13 cellular contexts compared by ENCODE assay signal in genomic region chr17:81700353-81701287, GRCh38. TPM values are rescaled to one million over a fixed set of nuclear protein-coding genes. Genes with fewer than 3 reads are reported as not detected.
DNase-seq lines count a peak whose midpoint lies in the region; ATAC-seq, FAIRE-seq and TF ChIP-seq lines count a peak whose summit lies in the region.
"Had no signal": no experiment of that assay in that cellular context is flagged by ENCODE, and none has a peak within 500 bp of the region (broad histone marks: within the 10 kb centered on the region; RNA-seq: fewer than 3 reads in every experiment).

No MANE protein-coding gene starts in this region.

- peaks cover 23% of the 10 kb centered on the region in 2 donors for H3K4me1 ChIP-seq in breast epithelium
- H3K4me1 ChIP-seq in NT2/D1 (ENCODE audit: insufficient read depth, insufficient read length): peaks cover 26% of the 10 kb centered on the region

- H3K4me3 ChIP-seq in breast epithelium (peak overlapping the region in 1 of 3 donors; percentile 99), NT2/D1 (ENCODE audit: insufficient read length, low read depth) (peak overlapping the region; percentile 97)

- TF ChIP-seq CTCF in MCF 10A (IDR thresholded peaks at IDR 0.05; ENCODE audit: unreplicated experiment): no peak
- TF ChIP-seq CTCF in breast epithelium (IDR thresholded peaks at IDR 0.05): no peak
- TF ChIP-seq CTCF in brain (conservative IDR thresholded peaks at IDR 0.05): no peak

- BruUV-seq in MCF 10A (replicated peaks; lab: Mats Ljungman, UMichigan): no TSS peak

- no peak for TF ChIP-seq POLR2A in breast epithelium (IDR thresholded peaks at IDR 0.05)

- peaks cover 67% of the 10 kb centered on the region for H3K36me3 Mint-ChIP-seq in MCF 10A (ENCODE audit: insufficient read depth, unreplicated experiment)
- H3K36me3 Mint-ChIP-seq in brain: peaks cover 54% of the 10 kb centered on the region

- POLR2A ChIA-PET in MCF 10A (lab: Yijun Ruan, JAX): interaction anchor here (0.5 to 3.9 kb wide), 5 partner anchors 12 to 188 kb away, joined by 3 to 122 read pairs (median 8); partner anchors contain the start of genes ACTG1, ARL16, CCDC137 and HGS

- intact Hi-C loops in MCF 10A (cut with micrococcal nuclease): no loop called here
- intact Hi-C loops in breast epithelium (cut with DNase I; ENCODE audit: low total_unique reads): no loop called here

- H3K4me1 Mint-ChIP-seq in MCF 10A (ENCODE audit: insufficient read depth, unreplicated experiment) (peaks cover 12% of the 10 kb centered on the region), brain (peaks cover 26% of the 10 kb centered on the region)
- H3K4me1 Mint-ChIP-seq in stimulated activated naive CD8-positive, alpha-beta T cell treated with anti-CD3 and anti-CD28 coated beads, Interleukin-15, amount 100 ng/mL, for 72 hours: peaks cover 52% of the 10 kb centered on the region

- H3K27me3 Mint-ChIP-seq in MCF 10A (ENCODE audit: insufficient read depth, unreplicated experiment): no peaks in the 10 kb centered on the region
- peaks cover 3% of the 10 kb centered on the region for H3K27me3 Mint-ChIP-seq in brain
- no peaks in the 10 kb centered on the region for H3K27me3 Mint-ChIP-seq in stimulated activated naive CD8-positive, alpha-beta T cell treated with anti-CD3 and anti-CD28 coated beads, Interleukin-15, amount 100 ng/mL, for 72 hours

- ATAC-seq in stimulated activated naive CD8-positive, alpha-beta T cell treated with anti-CD3 and anti-CD28 coated beads, Interleukin-15, amount 100 ng/mL, for 72 hours: no peak

- FAIRE-seq in urothelium cell line (lab: Jason Lieb, UNC): no peak
- FAIRE-seq: colon, GM19239 had no signal

- H3K4me3 Mint-ChIP-seq in MCF 10A (ENCODE audit: unreplicated experiment) (no peak overlapping the region), brain (peak overlapping the region; percentile 43 to 97 (median 58))
- peak overlapping the region; percentile 41 to 97 for H3K4me3 Mint-ChIP-seq in stimulated activated naive CD8-positive, alpha-beta T cell treated with anti-CD3 and anti-CD28 coated beads, Interleukin-15, amount 100 ng/mL, for 72 hours

- peak overlapping the region; percentile 97 for H3K27ac Mint-ChIP-seq in MCF 10A (ENCODE audit: low read depth, unreplicated experiment)
- peak overlapping the region in 2 of 5 experiments; percentile 1 to 80 for H3K27ac Mint-ChIP-seq in brain
- peak overlapping the region in 1 of 2 donors; percentile 99 for H3K27ac Mint-ChIP-seq in stimulated activated naive CD8-positive, alpha-beta T cell treated with anti-CD3 and anti-CD28 coated beads, Interleukin-15, amount 100 ng/mL, for 72 hours

- no peaks in the 10 kb centered on the region for H3K9me3 ChIP-seq in breast epithelium
- no peaks in the 10 kb centered on the region for H3K9me3 ChIP-seq in NT2/D1 (ENCODE audit: insufficient read depth, low read length)

- CTCF ChIA-PET in MCF 10A (lab: Yijun Ruan, JAX): interaction anchor here (0.7 to 1.6 kb wide), 2 partner anchors 9 to 25 kb away, joined by 3 to 8 read pairs; no protein-coding TSS in a partner anchor

- H3K9ac ChIP-seq in NT2/D1 (ENCODE audit: insufficient read length, low read depth): peak overlapping the region; percentile 99

- H3K9me3 Mint-ChIP-seq in MCF 10A (ENCODE audit: unreplicated experiment) (no peaks in the 10 kb centered on the region), brain (no peaks in the 10 kb centered on the region)
- no peaks in the 10 kb centered on the region for H3K9me3 Mint-ChIP-seq in stimulated activated naive CD8-positive, alpha-beta T cell treated with anti-CD3 and anti-CD28 coated beads, Interleukin-15, amount 100 ng/mL, for 72 hours

- DNase-seq in MCF 10A (ENCODE audit: unreplicated experiment) (no peak), breast epithelium (ENCODE audit: low spot score in 2 of 2) (no peak), NT2/D1 (ENCODE audit: low read depth, low spot score) (no peak), urothelium cell line (ENCODE audit: low spot score) (no peak)
- DNase-seq in stimulated activated naive CD8-positive, alpha-beta T cell treated with anti-CD3 and anti-CD28 coated beads, Interleukin-15, amount 100 ng/mL, for 72 hours: no peak
- no peak for DNase-seq in effector CD8-positive, alpha-beta T cell (lab: John Stamatoyannopoulos, UW)
- no peak for DNase-seq in central memory CD4-positive, alpha-beta T cell
- DNase-seq: NCI-H1436; NCI-H69; stimulated activated CD4-positive, alpha-beta T cell treated with anti-CD3 and anti-CD28 coated beads, Interleukin-1b, Interleukin-23, amount 100 ng/mL, for 48 hours had no signal

- peaks cover 6% of the 10 kb centered on the region for H3K36me3 ChIP-seq in breast epithelium
- peaks cover 85% of the 10 kb centered on the region for H3K36me3 ChIP-seq in NT2/D1 (ENCODE audit: insufficient read depth, insufficient read length, low read length)

- H3K27ac ChIP-seq in breast epithelium: no peak overlapping the region

- H3K27me3 ChIP-seq in breast epithelium (no peaks in the 10 kb centered on the region), NT2/D1 (ENCODE audit: insufficient read depth, insufficient read length) (no peaks in the 10 kb centered on the region)

RNA-seq across cellular contexts. Expression of gene MRPL12, which starts 2.5 kb away (rescaled TPM):
- 82.6 and 143 TPM in 2 replicates for total RNA-seq in MCF 10A (2022)
- 10 to 100 TPM; 18.4 to 32.3 (median 32.1) TPM for total RNA-seq in breast epithelium
- 91.5 TPM for polyA plus RNA-seq in brain (ENCODE audit: insufficient read depth, low read depth, low replicate concordance)

RNA-seq across cellular contexts. Expression of gene SLC25A10, which starts 11.5 kb away (rescaled TPM):
- 5.1 and 9.5 TPM in 2 replicates for total RNA-seq in MCF 10A (2022)
- total RNA-seq in breast epithelium: 10 to 100 TPM in 2 of 3 donors, 1 to 10 TPM in 1; 9.8 to 28.0 (median 24.4) TPM
- polyA plus RNA-seq in brain (ENCODE audit: insufficient read depth, low read depth, low replicate concordance): 37.8 TPM

RNA-seq across cellular contexts. Expression of gene HGS, which starts 16.8 kb away (rescaled TPM):
- total RNA-seq in MCF 10A (2022) (160 and 178 TPM in 2 replicates), breast epithelium (10 to 100 TPM; 61.0 to 75.0 (median 64.6) TPM)
- polyA plus RNA-seq in brain (ENCODE audit: insufficient read depth, low read depth, low replicate concordance): 147 TPM

RNA-seq across cellular contexts. Expression of gene ARL16, which starts 17.0 kb away (rescaled TPM):
- total RNA-seq in MCF 10A (2022) (34.8 and 38.6 TPM in 2 replicates), breast epithelium (10 to 100 TPM; 34.9 to 44.2 (median 37.5) TPM)
- polyA plus RNA-seq in brain (ENCODE audit: insufficient read depth, low read depth, low replicate concordance): 78.3 TPM

RNA-seq across cellular contexts. Expression of gene CCDC137, which starts 34.1 kb away (rescaled TPM):
- total RNA-seq in MCF 10A (2022) (23.9 and 27.1 TPM in 2 replicates), breast epithelium (10 to 100 TPM in 2 of 3 donors, 1 to 10 TPM in 1; 8.6 to 14.4 (median 11.6) TPM)
- 19.4 TPM for polyA plus RNA-seq in brain (ENCODE audit: insufficient read depth, low read depth, low replicate concordance)
